In genomic region chr22:23704062-23704461, GRCh38 we compare ENCODE assay signal across 19 cellular contexts. TPM values are rescaled to one million over a fixed set of nuclear protein-coding genes. Genes with fewer than 3 reads are reported as not detected.
A peak's percentile ranks its signal among the peaks of the same experiment; 100 is the strongest.
DNase-seq lines count a peak whose midpoint lies in the region; ATAC-seq lines count a peak whose summit lies in the region.
"Had no signal": no experiment of that assay in that cellular context is flagged by ENCODE, and none has a peak within 500 bp of the region (broad histone marks: within the 10 kb centered on the region; RNA-seq: fewer than 3 reads in every experiment).

No MANE protein-coding gene starts in this region.

- H3K27me3 Mint-ChIP-seq in activated CD4-positive, alpha-beta T cell treated with anti-CD3 and anti-CD28 coated beads for 36 hours: no peaks in the 10 kb centered on the region
- no peaks in the 10 kb centered on the region for H3K27me3 Mint-ChIP-seq in stimulated activated naive CD8-positive, alpha-beta T cell treated with anti-CD3 and anti-CD28 coated beads, Interleukin-15, Interleukin-2, amounts not matched to agents 100 ng/mL and 50 ng/mL, for 24 hours
- no peaks in the 10 kb centered on the region for H3K27me3 Mint-ChIP-seq in stimulated activated naive CD8-positive, alpha-beta T cell treated with anti-CD3 and anti-CD28 coated beads, Interleukin-15, amount 100 ng/mL, for 72 hours
- no peaks in the 10 kb centered on the region for H3K27me3 Mint-ChIP-seq in activated naive CD8-positive, alpha-beta T cell treated with anti-CD3 and anti-CD28 coated beads, Interleukin-2, amount 50 U/mL, for 24 hours

- peaks cover 86% of the 10 kb centered on the region for H3K4me1 Mint-ChIP-seq in activated CD4-positive, alpha-beta T cell treated with anti-CD3 and anti-CD28 coated beads for 36 hours
- peaks cover 72% of the 10 kb centered on the region for H3K4me1 Mint-ChIP-seq in stimulated activated naive CD8-positive, alpha-beta T cell treated with anti-CD3 and anti-CD28 coated beads, Interleukin-15, Interleukin-2, amounts not matched to agents 100 ng/mL and 50 ng/mL, for 24 hours (ENCODE audit: low read depth)
- H3K4me1 Mint-ChIP-seq in stimulated activated naive CD8-positive, alpha-beta T cell treated with anti-CD3 and anti-CD28 coated beads, Interleukin-15, amount 100 ng/mL, for 72 hours: peaks cover 89% of the 10 kb centered on the region
- peaks cover 61% of the 10 kb centered on the region for H3K4me1 Mint-ChIP-seq in activated naive CD8-positive, alpha-beta T cell treated with anti-CD3 and anti-CD28 coated beads, Interleukin-2, amount 50 U/mL, for 24 hours

- no peaks in the 10 kb centered on the region for H3K27me3 ChIP-seq in SJCRH30
- H3K27me3 ChIP-seq: BLaER1, MG63 had no signal

- H3K27ac ChIP-seq in SJCRH30: no peak overlapping the region
- H3K27ac ChIP-seq: BLaER1 had no signal

- no peak for DNase-seq in activated CD4-positive, alpha-beta T cell treated with anti-CD3 and anti-CD28 coated beads for 36 hours
- DNase-seq in activated CD4-positive, alpha-beta T cell treated with anti-CD3 and anti-CD28 coated beads for 1 hour: no peak
- no peak for DNase-seq in stimulated activated naive CD8-positive, alpha-beta T cell treated with anti-CD3 and anti-CD28 coated beads, Interleukin-15, amount 100 ng/mL, for 72 hours
- no peak for DNase-seq in activated naive CD8-positive, alpha-beta T cell treated with anti-CD3 and anti-CD28 coated beads, Interleukin-2, amount 50 U/mL, for 24 hours
- DNase-seq in Right ventricle myocardium inferior (ENCODE audit: missing footprints) (no peak), SJCRH30 (no peak), HCEC 1CT (no peak)
- DNase-seq: 8988T, Caco-2, H7, KG1, MG63, NCI-H1092 treated with DMSO at 0.1 percent for 48 hours, NCI-H1694, NCI-H2107, NCI-H748 treated with DMSO at 0.1 percent for 48 hours, PC-3 had no signal

- no peaks in the 10 kb centered on the region for H3K4me1 ChIP-seq in SJCRH30
- H3K4me1 ChIP-seq: Caco-2 had no signal

- POLR2A ChIA-PET in activated CD4-positive, alpha-beta T cell treated with anti-CD3 and anti-CD28 coated beads for 36 hours (lab: Charles Lee): interaction anchor here (0.8 kb wide), 1 partner anchor 15 kb away, joined by 3 read pairs; no protein-coding TSS in a partner anchor

- ATAC-seq in activated CD4-positive, alpha-beta T cell treated with anti-CD3 and anti-CD28 coated beads for 36 hours: no peak
- ATAC-seq in stimulated activated naive CD8-positive, alpha-beta T cell treated with anti-CD3 and anti-CD28 coated beads, Interleukin-15, amount 100 ng/mL, for 72 hours: no peak
- no peak for ATAC-seq in activated naive CD8-positive, alpha-beta T cell treated with anti-CD3 and anti-CD28 coated beads, Interleukin-2, amount 50 U/mL, for 24 hours
- no peak for ATAC-seq in Right ventricle myocardium inferior
- ATAC-seq: PC-3 had no signal

- no peak overlapping the region for H3K4me3 Mint-ChIP-seq in activated CD4-positive, alpha-beta T cell treated with anti-CD3 and anti-CD28 coated beads for 36 hours
- H3K4me3 Mint-ChIP-seq in stimulated activated naive CD8-positive, alpha-beta T cell treated with anti-CD3 and anti-CD28 coated beads, Interleukin-15, Interleukin-2, amounts not matched to agents 100 ng/mL and 50 ng/mL, for 24 hours: peak overlapping the region; percentile 62
- no peak overlapping the region for H3K4me3 Mint-ChIP-seq in stimulated activated naive CD8-positive, alpha-beta T cell treated with anti-CD3 and anti-CD28 coated beads, Interleukin-15, amount 100 ng/mL, for 72 hours
- H3K4me3 Mint-ChIP-seq in activated naive CD8-positive, alpha-beta T cell treated with anti-CD3 and anti-CD28 coated beads, Interleukin-2, amount 50 U/mL, for 24 hours: no peak overlapping the region

- peaks cover 43% of the 10 kb centered on the region for H3K36me3 ChIP-seq in SJCRH30

- H3K4me3 ChIP-seq in SJCRH30: no peak overlapping the region
- H3K4me3 ChIP-seq: BLaER1, MG63 had no signal

- intact Hi-C loops in activated CD4-positive, alpha-beta T cell treated with anti-CD3 and anti-CD28 coated beads for 36 hours (cut with DNase I, micrococcal nuclease): loop anchor here in 1 of 2 experiments (2.0 kb wide), 2 partner anchors 47 to 191 kb away; partner anchors contain the start of genes MIF and ZNF70
- intact Hi-C loops in Right ventricle myocardium inferior (cut with DNase I): no loop called here

- peak overlapping the region; percentile 96 for H3K27ac Mint-ChIP-seq in activated CD4-positive, alpha-beta T cell treated with anti-CD3 and anti-CD28 coated beads for 36 hours
- H3K27ac Mint-ChIP-seq in stimulated activated naive CD8-positive, alpha-beta T cell treated with anti-CD3 and anti-CD28 coated beads, Interleukin-15, Interleukin-2, amounts not matched to agents 100 ng/mL and 50 ng/mL, for 24 hours: peak overlapping the region; percentile 72
- peak overlapping the region in 1 of 2 donors; percentile 11 for H3K27ac Mint-ChIP-seq in stimulated activated naive CD8-positive, alpha-beta T cell treated with anti-CD3 and anti-CD28 coated beads, Interleukin-15, amount 100 ng/mL, for 72 hours
- peak overlapping the region; percentile 52 for H3K27ac Mint-ChIP-seq in activated naive CD8-positive, alpha-beta T cell treated with anti-CD3 and anti-CD28 coated beads, Interleukin-2, amount 50 U/mL, for 24 hours

- no peaks in the 10 kb centered on the region for H3K9me3 Mint-ChIP-seq in activated CD4-positive, alpha-beta T cell treated with anti-CD3 and anti-CD28 coated beads for 36 hours (ENCODE audit: low read depth)
- no peaks in the 10 kb centered on the region for H3K9me3 Mint-ChIP-seq in stimulated activated naive CD8-positive, alpha-beta T cell treated with anti-CD3 and anti-CD28 coated beads, Interleukin-15, Interleukin-2, amounts not matched to agents 100 ng/mL and 50 ng/mL, for 24 hours
- no peaks in the 10 kb centered on the region for H3K9me3 Mint-ChIP-seq in stimulated activated naive CD8-positive, alpha-beta T cell treated with anti-CD3 and anti-CD28 coated beads, Interleukin-15, amount 100 ng/mL, for 72 hours
- no peaks in the 10 kb centered on the region for H3K9me3 Mint-ChIP-seq in activated naive CD8-positive, alpha-beta T cell treated with anti-CD3 and anti-CD28 coated beads, Interleukin-2, amount 50 U/mL, for 24 hours

- no peaks in the 10 kb centered on the region for H3K9me3 ChIP-seq in SJCRH30 (replicated peaks)
- H3K9me3 ChIP-seq: BLaER1, Caco-2, MG63 had no signal

- peaks cover 94% of the 10 kb centered on the region for H3K36me3 Mint-ChIP-seq in activated CD4-positive, alpha-beta T cell treated with anti-CD3 and anti-CD28 coated beads for 36 hours (ENCODE audit: low read depth)
- H3K36me3 Mint-ChIP-seq in stimulated activated naive CD8-positive, alpha-beta T cell treated with anti-CD3 and anti-CD28 coated beads, Interleukin-15, Interleukin-2, amounts not matched to agents 100 ng/mL and 50 ng/mL, for 24 hours (ENCODE audit: low read depth): peaks cover 92% of the 10 kb centered on the region
- peaks cover 90% of the 10 kb centered on the region for H3K36me3 Mint-ChIP-seq in activated naive CD8-positive, alpha-beta T cell treated with anti-CD3 and anti-CD28 coated beads, Interleukin-2, amount 50 U/mL, for 24 hours (ENCODE audit: low read depth)

- CTCF ChIA-PET in activated CD4-positive, alpha-beta T cell treated with anti-CD3 and anti-CD28 coated beads for 36 hours (lab: Charles Lee): no interaction called here

RNA-seq across cellular contexts. Expression of gene RGL4, which starts 13.2 kb away (rescaled TPM):
- 10 to 100 TPM; 13.5 to 14.6 TPM for total RNA-seq in activated CD4-positive, alpha-beta T cell treated with anti-CD3 and anti-CD28 coated beads for 36 hours
- total RNA-seq in Right ventricle myocardium inferior: not detected
- total RNA-seq in SJCRH30 (2014; rRNA removed; shearing (Covaris generic)): 0.03 TPM in 1 of 2 replicates, not detected in the other
- total RNA-seq: Caco-2, H7, PC-3 had no signal

RNA-seq across cellular contexts. Expression of gene ZNF70, which starts 46.9 kb away (rescaled TPM):
- total RNA-seq in activated CD4-positive, alpha-beta T cell treated with anti-CD3 and anti-CD28 coated beads for 36 hours: 1 to 10 TPM; 1.6 to 1.7 TPM
- total RNA-seq in Right ventricle myocardium inferior: 3.2 TPM
- total RNA-seq in SJCRH30 (2014; rRNA removed; shearing (Covaris generic)): 6.1 and 7.1 TPM in 2 replicates

RNA-seq across cellular contexts. Expression of gene VPREB3, which starts 50.2 kb away (rescaled TPM):
- under 1 TPM in 1 of 2 experiments, not detected in 1; 0.80 TPM for total RNA-seq in activated CD4-positive, alpha-beta T cell treated with anti-CD3 and anti-CD28 coated beads for 36 hours
- total RNA-seq in Right ventricle myocardium inferior: 0.43 TPM
- total RNA-seq in SJCRH30 (2014; rRNA removed; shearing (Covaris generic)): 0.28 TPM in 1 of 2 replicates, not detected in the other
- total RNA-seq: Caco-2, H7 had no signal

RNA-seq across cellular contexts. Expression of gene C22orf15, which starts 58.7 kb away (rescaled TPM):
- 1 to 10 TPM in 1 of 2 experiments, under 1 TPM in 1; 0.30 to 1.3 TPM for total RNA-seq in activated CD4-positive, alpha-beta T cell treated with anti-CD3 and anti-CD28 coated beads for 36 hours
- not detected for total RNA-seq in Right ventricle myocardium inferior
- not detected in 2 replicates for total RNA-seq in SJCRH30 (2014; rRNA removed; shearing (Covaris generic))
- total RNA-seq: Caco-2, PC-3 had no signal

Comparison
In these comparisons a context has a peak if more than half of its experiments do, and no peak if none do; other contexts are left out.
1. RNA of gene RGL4, which starts 13.2 kb away (total RNA-seq): 13.5 to 14.6 TPM in activated CD4-positive, alpha-beta T cell treated with anti-CD3 and anti-CD28 coated beads for 36 hours; not detected in Right ventricle myocardium inferior (single experiment) and 0.03 TPM in SJCRH30; every median in the first group is over 10 times any median in the second.